In genomic region chr3:101801174-101801573, GRCh38 we compare ENCODE assay signal across 21 cellular contexts. TPM values are rescaled to one million over a fixed set of nuclear protein-coding genes. Genes with fewer than 3 reads are reported as not detected.
A peak's percentile ranks its signal among the peaks of the same experiment; 100 is the strongest.
DNase-seq lines count a peak whose midpoint lies in the region; ATAC-seq and TF ChIP-seq lines count a peak whose summit lies in the region.
"Had no signal": no experiment of that assay in that cellular context is flagged by ENCODE, and none has a peak within 500 bp of the region (broad histone marks: within the 10 kb centered on the region; RNA-seq: fewer than 3 reads in every experiment).

No MANE protein-coding gene starts in this region.

- H3K9ac ChIP-seq in MM.1S (ENCODE audit: low read length), result no peak overlapping the region
- H3K9ac ChIP-seq: BLaER1 treated with 17β-estradiol and CSF1 and Interleukin-3, amounts not matched to agents 10 nM and 100 nM had no signal

- H3K9me3 ChIP-seq in cardiac muscle cell (ENCODE audit: low read depth) (no peaks in the 10 kb centered on the region), left ventricle myocardium inferior (replicated peaks) (peaks cover 5% of the 10 kb centered on the region), MM.1S (replicated peaks; ENCODE audit: insufficient read depth, low read length) (no peaks in the 10 kb centered on the region)

- H3K4me1 Mint-ChIP-seq in central memory CD8-positive, alpha-beta T cell, result peaks cover 22% of the 10 kb centered on the region

- H3K79me2 ChIP-seq in MM.1S (ENCODE audit: low read length), result peaks cover 90% of the 10 kb centered on the region

- no peak overlapping the region for H3K4me3 ChIP-seq in cardiac muscle cell
- H3K4me3 ChIP-seq in left ventricle myocardium inferior, result no peak overlapping the region
- no peak overlapping the region for H3K4me3 ChIP-seq in MM.1S (ENCODE audit: low read length)
- H3K4me3 ChIP-seq: BLaER1 treated with 17β-estradiol and CSF1 and Interleukin-3, amounts not matched to agents 10 nM and 100 nM; K562 had no signal

- no peak overlapping the region for H3K4me2 ChIP-seq in MM.1S (ENCODE audit: low read depth, low read length)
- H3K4me2 ChIP-seq: BLaER1 treated with 17β-estradiol and CSF1 and Interleukin-3, amounts not matched to agents 10 nM and 100 nM had no signal

- intact Hi-C loops in left ventricle myocardium inferior (cut with micrococcal nuclease), result no loop called here

- no peak for DNase-seq in cardiac muscle cell (ENCODE audit: low read depth in 1 of 2, low spot score in 1 of 2)
- no peak for DNase-seq in left ventricle myocardium inferior
- no peak for DNase-seq in MM.1S
- DNase-seq in central memory CD8-positive, alpha-beta T cell (ENCODE audit: low spot score in 2 of 2), result no peak
- no peak for DNase-seq in DMS79 (lab: John Stamatoyannopoulos, UW)
- no peak for DNase-seq in T-helper 1 cell
- no peak for DNase-seq in effector CD8-positive, alpha-beta T cell (lab: John Stamatoyannopoulos, UW)
- no peak for DNase-seq in activated CD4-positive, alpha-beta T cell treated with anti-CD3 and anti-CD28 coated beads for 48 hours
- DNase-seq: DMS153, GOT3, NCI-H1105 treated with DMSO at 0.1 percent for 48 hours, NCI-H1694, NCI-H2107, NCI-H2227 treated with DMSO at 0.1 percent for 48 hours, NCI-H524, NCI-H82, PC-3 had no signal

- H3K4me3 Mint-ChIP-seq in central memory CD8-positive, alpha-beta T cell, result no peak overlapping the region

- peaks cover 29% of the 10 kb centered on the region for H3F3A ChIP-seq in MM.1S (ENCODE audit: insufficient read depth, low read length)

- H2AFZ ChIP-seq in MM.1S (ENCODE audit: low read length), result no peak overlapping the region

- H3K27ac ChIP-seq in cardiac muscle cell, result peak overlapping the region; percentile 47
- no peak overlapping the region for H3K27ac ChIP-seq in left ventricle myocardium inferior (replicated peaks)
- peak overlapping the region; percentile 42; the same call in 1 of the 2 replicates for H3K27ac ChIP-seq in MM.1S (ENCODE audit: low read length)
- H3K27ac ChIP-seq: BLaER1 treated with 17β-estradiol and CSF1 and Interleukin-3, amounts not matched to agents 10 nM and 100 nM; RWPE1 had no signal

- H3K9me3 Mint-ChIP-seq in central memory CD8-positive, alpha-beta T cell, result no peaks in the 10 kb centered on the region

- H3K27me3 ChIP-seq in cardiac muscle cell (no peaks in the 10 kb centered on the region), left ventricle myocardium inferior (ENCODE audit: low read depth) (no peaks in the 10 kb centered on the region), MM.1S (replicated peaks; ENCODE audit: insufficient read depth, low read length) (no peaks in the 10 kb centered on the region)
- H3K27me3 ChIP-seq: BLaER1 treated with 17β-estradiol and CSF1 and Interleukin-3, amounts not matched to agents 10 nM and 100 nM had no signal

- no peaks in the 10 kb centered on the region for H3K27me3 Mint-ChIP-seq in central memory CD8-positive, alpha-beta T cell

- H3K9me2 ChIP-seq in MM.1S (replicated peaks; ENCODE audit: insufficient read depth, low read length), result no peaks in the 10 kb centered on the region

- H3K36me3 Mint-ChIP-seq in central memory CD8-positive, alpha-beta T cell (ENCODE audit: insufficient read depth), result peaks cover 37% of the 10 kb centered on the region

- TF ChIP-seq CTCF in cardiac muscle cell (IDR thresholded peaks at IDR 0.05; ENCODE audit: low read depth, low read length), result no peak
- no peak for TF ChIP-seq CTCF in left ventricle myocardium inferior (IDR thresholded peaks at IDR 0.05; ENCODE audit: borderline replicate concordance)
- no peak for TF ChIP-seq CTCF in MM.1S (IDR thresholded peaks at IDR 0.05; ENCODE audit: low read length)

- ATAC-seq in central memory CD8-positive, alpha-beta T cell (replicated peaks; ENCODE audit: extremely low read depth, poor library complexity, severe bottlenecking), result no peak
- ATAC-seq: HCT116, K562, PC-3 had no signal

- H3K27ac Mint-ChIP-seq in central memory CD8-positive, alpha-beta T cell (ENCODE audit: low read depth), result peak overlapping the region; percentile 57

- no peaks in the 10 kb centered on the region for H4K20me1 ChIP-seq in MM.1S (ENCODE audit: insufficient read depth, low read length)

- H3K36me3 ChIP-seq in cardiac muscle cell (no peaks in the 10 kb centered on the region), left ventricle myocardium inferior (peaks cover 45% of the 10 kb centered on the region), MM.1S (replicated peaks; ENCODE audit: insufficient read depth, low read length) (peaks cover 17% of the 10 kb centered on the region)

- H3K4me1 ChIP-seq in cardiac muscle cell (ENCODE audit: low read depth), result no peaks in the 10 kb centered on the region
- peaks cover 17% of the 10 kb centered on the region for H3K4me1 ChIP-seq in left ventricle myocardium inferior
- H3K4me1 ChIP-seq in MM.1S (ENCODE audit: low read length), result peaks cover 27% of the 10 kb centered on the region
- H3K4me1 ChIP-seq: BLaER1 treated with 17β-estradiol and CSF1 and Interleukin-3, amounts not matched to agents 10 nM and 100 nM had no signal

RNA-seq across cellular contexts. Expression of gene NXPE3, which starts 22.2 kb away (rescaled TPM):
- 4.9 and 7.7 TPM in 2 replicates for total RNA-seq in cardiac muscle cell
- 6.7 and 7.3 TPM in 2 replicates for polyA plus RNA-seq in cardiac muscle cell
- 47.9 TPM for total RNA-seq in left ventricle myocardium inferior

RNA-seq across cellular contexts. Expression of gene NFKBIZ, which starts 48.1 kb away (rescaled TPM):
- 75.5 and 86.5 TPM in 2 replicates for total RNA-seq in cardiac muscle cell
- polyA plus RNA-seq in cardiac muscle cell, result 15.4 and 32.6 TPM in 2 replicates
- 15.0 TPM for total RNA-seq in left ventricle myocardium inferior
